Comparison of ENCODE assay signal across 20 cellular contexts in the genomic region with DNA sequence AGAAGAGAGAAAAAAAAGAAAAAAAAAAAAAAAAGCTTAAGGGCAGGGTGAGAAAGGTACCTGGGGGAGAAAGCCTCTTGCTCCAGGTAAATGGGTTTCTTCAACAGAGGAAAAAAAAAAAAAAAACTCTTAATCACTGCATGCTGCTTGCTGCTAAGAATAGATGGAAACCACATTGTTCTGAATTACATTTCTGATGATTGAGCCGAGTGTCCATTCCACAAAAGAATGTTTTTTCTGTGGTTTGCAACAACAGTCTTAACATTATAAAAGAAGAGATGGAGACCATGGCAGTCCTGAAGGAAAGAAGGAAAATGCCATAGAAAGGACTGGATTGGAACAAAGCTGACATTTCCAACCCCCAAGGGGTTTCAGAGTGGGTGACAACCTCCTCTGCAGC.
DNase-seq lines count a peak whose midpoint lies in the region; ATAC-seq, FAIRE-seq and TF ChIP-seq lines count a peak whose summit lies in the region.
"Had no signal": no experiment of that assay in that cellular context is flagged by ENCODE, and none has a peak within 500 bp of the region (broad histone marks: within the 10 kb centered on the region; RNA-seq: fewer than 3 reads in every experiment).

No MANE protein-coding gene starts in this region.

- H3K4me1 ChIP-seq in astrocyte (ENCODE audit: insufficient read depth, low read length) (no peaks in the 10 kb centered on the region), foreskin keratinocyte (no peaks in the 10 kb centered on the region)

- FAIRE-seq in astrocyte (lab: Jason Lieb, UNC), result no peak
- FAIRE-seq: GM12878 had no signal

- H3K9me3 Mint-ChIP-seq in HFFc6, result peaks cover 5% of the 10 kb centered on the region; the same call in 1 of the 2 replicates
- no peaks in the 10 kb centered on the region for H3K9me3 Mint-ChIP-seq in astrocyte (ENCODE audit: unreplicated experiment)
- peaks cover 5% of the 10 kb centered on the region for H3K9me3 Mint-ChIP-seq in activated naive CD8-positive, alpha-beta T cell treated with anti-CD3 and anti-CD28 coated beads, Interleukin-2, amount 50 U/mL, for 24 hours

- no peak for ATAC-seq in activated naive CD8-positive, alpha-beta T cell treated with anti-CD3 and anti-CD28 coated beads, Interleukin-2, amount 50 U/mL, for 24 hours
- ATAC-seq in foreskin keratinocyte, result no peak
- ATAC-seq: GM12878, GM23338, HCT116 had no signal

- H4K20me1 ChIP-seq in astrocyte (ENCODE audit: insufficient read depth, low read length), result no peaks in the 10 kb centered on the region

- H3K4me3 Mint-ChIP-seq in HFFc6, result no peak overlapping the region
- no peak overlapping the region for H3K4me3 Mint-ChIP-seq in astrocyte (ENCODE audit: unreplicated experiment)
- H3K4me3 Mint-ChIP-seq in activated naive CD8-positive, alpha-beta T cell treated with anti-CD3 and anti-CD28 coated beads, Interleukin-2, amount 50 U/mL, for 24 hours, result no peak overlapping the region
- H3K4me3 Mint-ChIP-seq: CD4-positive, alpha-beta memory T cell; GM23338; H9 had no signal

- H3K27me3 ChIP-seq in astrocyte (ENCODE audit: insufficient read depth, low read length) (no peaks in the 10 kb centered on the region), foreskin keratinocyte (no peaks in the 10 kb centered on the region)

- H3K27ac Mint-ChIP-seq in HFFc6 (no peak overlapping the region), astrocyte (ENCODE audit: unreplicated experiment) (no peak overlapping the region)
- H3K27ac Mint-ChIP-seq in activated naive CD8-positive, alpha-beta T cell treated with anti-CD3 and anti-CD28 coated beads, Interleukin-2, amount 50 U/mL, for 24 hours, result no peak overlapping the region
- H3K27ac Mint-ChIP-seq: CD4-positive, alpha-beta memory T cell; GM23338; H9 had no signal

- H3K4me3 ChIP-seq in astrocyte (ENCODE audit: insufficient read depth, low read depth, low read length), result no peak overlapping the region
- H3K4me3 ChIP-seq: GM12878, GM23338 had no signal

- TF ChIP-seq CTCF in HFFc6 (IDR thresholded peaks at IDR 0.05) (no peak), astrocyte (IDR thresholded peaks at IDR 0.05; ENCODE audit: insufficient read depth, low read depth, low read length) (no peak), foreskin keratinocyte (conservative IDR thresholded peaks at IDR 0.05) (no peak)

- H3K36me3 ChIP-seq in astrocyte (ENCODE audit: insufficient read depth, low read length), result no peaks in the 10 kb centered on the region

- H2AFZ ChIP-seq in astrocyte (ENCODE audit: low read depth, low read length), result no peak overlapping the region
- H2AFZ ChIP-seq: GM23338 had no signal

- H3K9me3 ChIP-seq in astrocyte (ENCODE audit: insufficient read depth, low read depth, low read length), result no peaks in the 10 kb centered on the region

- H3K4me1 Mint-ChIP-seq in HFFc6 (ENCODE audit: low read depth), result peaks cover 31% of the 10 kb centered on the region
- H3K4me1 Mint-ChIP-seq in astrocyte (ENCODE audit: low read depth, unreplicated experiment), result peaks cover 6% of the 10 kb centered on the region
- H3K4me1 Mint-ChIP-seq in activated naive CD8-positive, alpha-beta T cell treated with anti-CD3 and anti-CD28 coated beads, Interleukin-2, amount 50 U/mL, for 24 hours, result no peaks in the 10 kb centered on the region
- H3K4me1 Mint-ChIP-seq: CD4-positive, alpha-beta memory T cell; GM23338 had no signal

- H3K4me2 ChIP-seq in astrocyte (ENCODE audit: low read length), result no peak overlapping the region
- H3K4me2 ChIP-seq: GM23338 had no signal

- DNase-seq in HFFc6, result peak; percentile 9
- peak; percentile 2 for DNase-seq in astrocyte (ENCODE audit: low read depth)
- DNase-seq in fibroblast of peridontal ligament (ENCODE audit: extremely low read depth), result peak; percentile 60
- DNase-seq in stromal cell of bone marrow (ENCODE audit: low read depth), result peak; percentile 5
- DNase-seq in activated naive CD8-positive, alpha-beta T cell treated with anti-CD3 and anti-CD28 coated beads, Interleukin-2, amount 50 U/mL, for 24 hours, result no peak
- no peak for DNase-seq in NCI-H1417 (lab: John Stamatoyannopoulos, UW)
- no peak for DNase-seq in foreskin keratinocyte
- DNase-seq in activated T-cell treated with anti-CD3 and anti-CD28 coated beads for 4 hours, result no peak
- DNase-seq: C1 segment of cervical spinal cord; Calu3; CD4-positive, alpha-beta memory T cell; COR-L47; DMS53; DMS79 treated with DMSO at 0.1 percent for 48 hours; EL; GDM1; H9 had no signal

- no peaks in the 10 kb centered on the region for H3K79me2 ChIP-seq in astrocyte (ENCODE audit: insufficient read depth, low read length)

- H3K36me3 Mint-ChIP-seq in HFFc6 (ENCODE audit: low read depth) (0 out of 2 replicates have a peak, but pooled peaks cover 6% of the 10 kb centered on the region), astrocyte (ENCODE audit: low read depth, unreplicated experiment) (no peaks in the 10 kb centered on the region)
- no peaks in the 10 kb centered on the region for H3K36me3 Mint-ChIP-seq in activated naive CD8-positive, alpha-beta T cell treated with anti-CD3 and anti-CD28 coated beads, Interleukin-2, amount 50 U/mL, for 24 hours (ENCODE audit: low read depth)
- H3K36me3 Mint-ChIP-seq: CD4-positive, alpha-beta memory T cell had no signal

- no peak overlapping the region for H3K27ac ChIP-seq in astrocyte (ENCODE audit: low read depth, low read length)
- H3K27ac ChIP-seq in foreskin keratinocyte, result no peak overlapping the region

- H3K27me3 Mint-ChIP-seq in HFFc6 (ENCODE audit: insufficient read depth) (no peaks in the 10 kb centered on the region), astrocyte (ENCODE audit: low read depth, unreplicated experiment) (no peaks in the 10 kb centered on the region)
- no peaks in the 10 kb centered on the region for H3K27me3 Mint-ChIP-seq in activated naive CD8-positive, alpha-beta T cell treated with anti-CD3 and anti-CD28 coated beads, Interleukin-2, amount 50 U/mL, for 24 hours
- H3K27me3 Mint-ChIP-seq: CD4-positive, alpha-beta memory T cell had no signal

- no peak overlapping the region for H3K9ac ChIP-seq in astrocyte (ENCODE audit: low read length)

Comparison
In these comparisons a context has a peak if more than half of its experiments do, and no peak if none do; other contexts are left out.
1. DNase-seq: peak in HFFc6 (single experiment), astrocyte (single experiment), fibroblast of peridontal ligament (single experiment) and stromal cell of bone marrow (single experiment); none in activated naive CD8-positive, alpha-beta T cell treated with anti-CD3 and anti-CD28 coated beads, Interleukin-2, amount 50 U/mL, for 24 hours (single experiment), NCI-H1417 (0 of 3), foreskin keratinocyte (0 of 2) and activated T-cell treated with anti-CD3 and anti-CD28 coated beads for 4 hours (single experiment).